In the genomic region with DNA sequence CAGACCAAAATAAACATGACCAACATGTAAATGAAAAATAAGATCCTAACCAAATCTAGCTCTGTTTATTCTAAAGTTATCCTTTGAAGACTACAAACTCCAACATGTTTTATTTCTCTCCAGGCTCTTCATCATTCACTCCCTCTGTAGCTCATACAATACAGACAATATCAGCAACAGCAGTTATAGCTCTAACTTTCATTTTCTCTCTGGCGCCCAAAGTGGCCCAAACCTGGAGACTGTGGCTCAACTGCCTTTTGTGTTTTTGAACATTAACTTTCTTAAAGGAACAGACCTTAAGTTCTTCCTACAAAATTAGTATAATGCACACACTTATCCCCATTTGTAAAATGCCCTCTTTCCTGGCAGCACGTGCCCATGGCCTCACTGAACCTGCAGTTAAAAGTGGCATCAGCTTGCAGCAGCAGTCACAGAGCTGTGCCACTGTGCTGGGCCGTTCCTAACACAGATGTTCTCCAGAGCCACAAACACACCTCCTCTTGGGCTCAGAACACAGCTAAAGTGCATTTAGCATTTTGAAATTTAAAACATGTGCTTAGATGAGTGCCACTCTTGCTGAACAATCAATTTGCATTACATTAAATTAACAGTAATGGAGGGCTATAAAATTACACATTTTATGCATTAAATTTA, we compare ENCODE assay signal across 31 cellular contexts.
DNase-seq lines count a peak whose midpoint lies in the region; ATAC-seq and TF ChIP-seq lines count a peak whose summit lies in the region.
"Had no signal": no experiment of that assay in that cellular context is flagged by ENCODE, and none has a peak within 500 bp of the region (broad histone marks: within the 10 kb centered on the region; RNA-seq: fewer than 3 reads in every experiment).

No MANE protein-coding gene starts in this region.

- TF ChIP-seq CTCF in IMR-90 (conservative IDR thresholded peaks at IDR 0.05; ENCODE audit: low read depth, low read length): no peak
- no peak for TF ChIP-seq CTCF in nephron progenitor cell (IDR thresholded peaks at IDR 0.05)

- no peaks in the 10 kb centered on the region for H3K36me3 ChIP-seq in IMR-90 (ENCODE audit: control insufficient read depth, insufficient read depth, low read length)
- H3K36me3 ChIP-seq: brain microvascular endothelial cell, gastroesophageal sphincter, HAP-1, transverse colon had no signal

- H3K27me3 ChIP-seq in IMR-90 (ENCODE audit: control insufficient read depth, insufficient read depth, low read length): peaks cover 7% of the 10 kb centered on the region
- H3K27me3 ChIP-seq: brain microvascular endothelial cell, gastroesophageal sphincter, transverse colon had no signal

- no peak overlapping the region for H3K23ac ChIP-seq in IMR-90 (ENCODE audit: low read depth, low read length)

- H3K4me3 Mint-ChIP-seq in nephron progenitor cell: no peak overlapping the region
- H3K4me3 Mint-ChIP-seq: activated T-helper 17 cell treated with anti-CD3 and anti-CD28 coated beads, Interleukin-2, amount 50 U/mL, for 72 hours; natural killer cell treated with Interleukin-12 subunit alpha and Interleukin-12 subunit beta and Interleukin-15 and Interleukin-18, amount 100 ng/mL, for 72 hours; stimulated activated memory B cell treated with anti-CD40 and anti-IgM and Interleukin-4, amounts not matched to agents 10 μg/mL and 1 μg/mL and 100 μg/mL, for 72 hours had no signal

- H3K4me1 Mint-ChIP-seq in nephron progenitor cell: peaks cover 32% of the 10 kb centered on the region
- H3K4me1 Mint-ChIP-seq: activated T-helper 17 cell treated with anti-CD3 and anti-CD28 coated beads, Interleukin-2, amount 50 U/mL, for 72 hours; stimulated activated memory B cell treated with anti-CD40 and anti-IgM and Interleukin-4, amounts not matched to agents 10 μg/mL and 1 μg/mL and 100 μg/mL, for 72 hours had no signal

- H3K27ac ChIP-seq in IMR-90 (ENCODE audit: insufficient read depth, low read length): no peak overlapping the region
- H3K27ac ChIP-seq: brain microvascular endothelial cell, gastroesophageal sphincter, transverse colon had no signal

- TF ChIP-seq POLR2A in IMR-90 (IDR thresholded peaks at IDR 0.05; ENCODE audit: low read depth, low read length): no peak

- H3K18ac ChIP-seq in IMR-90 (ENCODE audit: low read depth, low read length): no peak overlapping the region

- H3K27me3 Mint-ChIP-seq in nephron progenitor cell (ENCODE audit: low read depth, poor library complexity): peaks cover 6% of the 10 kb centered on the region

- H3K79me1 ChIP-seq in IMR-90 (ENCODE audit: low read depth in 1 of 2, low read length in 2 of 2): no peaks in the 10 kb centered on the region

- no peak overlapping the region for H3K9ac ChIP-seq in IMR-90 (ENCODE audit: low read depth, low read length)

- H3K36me3 Mint-ChIP-seq in nephron progenitor cell (ENCODE audit: low read depth): peaks cover 29% of the 10 kb centered on the region
- H3K36me3 Mint-ChIP-seq: CD4-positive, alpha-beta memory T cell; natural killer cell treated with Interleukin-12 subunit alpha and Interleukin-12 subunit beta and Interleukin-15 and Interleukin-18, amount 100 ng/mL, for 72 hours; stimulated activated memory B cell treated with anti-CD40 and anti-IgM and Interleukin-4, amounts not matched to agents 10 μg/mL and 1 μg/mL and 100 μg/mL, for 72 hours had no signal

- peak overlapping the region; percentile 54 for H3K27ac Mint-ChIP-seq in nephron progenitor cell
- H3K27ac Mint-ChIP-seq: activated T-helper 17 cell treated with anti-CD3 and anti-CD28 coated beads, Interleukin-2, amount 50 U/mL, for 72 hours; CD4-positive, alpha-beta memory T cell; natural killer cell treated with Interleukin-12 subunit alpha and Interleukin-12 subunit beta and Interleukin-15 and Interleukin-18, amount 100 ng/mL, for 72 hours; stimulated activated memory B cell treated with anti-CD40 and anti-IgM and Interleukin-4, amounts not matched to agents 10 μg/mL and 1 μg/mL and 100 μg/mL, for 72 hours had no signal

- H3K4me3 ChIP-seq in IMR-90 (ENCODE audit: insufficient read depth, low read depth, low read length): no peak overlapping the region
- H3K4me3 ChIP-seq: gastroesophageal sphincter, HAP-1, lung, mucosa of descending colon, transverse colon had no signal

- no peaks in the 10 kb centered on the region for H3K9me1 ChIP-seq in IMR-90 (ENCODE audit: insufficient read depth, low read length)

- H3K56ac ChIP-seq in IMR-90 (ENCODE audit: extremely low read depth, insufficient read depth, low read length): no peak overlapping the region

- intact Hi-C loops in IMR-90 (cut with micrococcal nuclease): no loop called here

- DNase-seq in DMS79 treated with DMSO at 0.1 percent for 48 hours (lab: John Stamatoyannopoulos, UW): peak; percentile 3
- no peak for DNase-seq in DMS79 (lab: John Stamatoyannopoulos, UW)
- no peak for DNase-seq in IMR-90
- DNase-seq in OCI-M1 (lab: John Stamatoyannopoulos, UW): peak; percentile 45
- DNase-seq in nephron progenitor cell: no peak
- DNase-seq in NCI-H1092 treated with DMSO at 0.1 percent for 48 hours (lab: John Stamatoyannopoulos, UW): no peak
- DNase-seq: 8988T; activated CD4-positive, alpha-beta T cell treated with anti-CD3 and anti-CD28 coated beads for 48 hours; activated naive CD4-positive, alpha-beta T cell treated with anti-CD3 and anti-CD28 coated beads, Interleukin-2, amount 50 U/mL, for 16 hours; AML-193; amygdala; brain microvascular endothelial cell; CD4-positive, alpha-beta memory T cell; cerebellar nuclear complex; Kasumi-1; mucosa of descending colon; NCI-H187; NCI-H524 treated with DMSO at 0.1 percent for 48 hours; SHP77 treated with DMSO at 0.1 percent for 48 hours; stimulated activated CD4-positive, alpha-beta T cell treated with anti-CD3 and anti-CD28 coated beads, Interleukin-15, amount 100 ng/mL, for 24 hours; SW 1271; T1000; transverse colon had no signal

- no peak overlapping the region for H4K5ac ChIP-seq in IMR-90 (ENCODE audit: low read depth, low read length)

- peaks cover 17% of the 10 kb centered on the region for H3K9me3 Mint-ChIP-seq in nephron progenitor cell
- H3K9me3 Mint-ChIP-seq: activated T-helper 17 cell treated with anti-CD3 and anti-CD28 coated beads, Interleukin-2, amount 50 U/mL, for 72 hours; natural killer cell treated with Interleukin-12 subunit alpha and Interleukin-12 subunit beta and Interleukin-15 and Interleukin-18, amount 100 ng/mL, for 72 hours; stimulated activated memory B cell treated with anti-CD40 and anti-IgM and Interleukin-4, amounts not matched to agents 10 μg/mL and 1 μg/mL and 100 μg/mL, for 72 hours had no signal

- H3K4ac ChIP-seq in IMR-90 (ENCODE audit: low read depth, low read length): no peak overlapping the region

- H2BK5ac ChIP-seq in IMR-90 (ENCODE audit: low read depth, low read length, poor library complexity, severe bottlenecking): no peak overlapping the region

- no peak overlapping the region for H2BK20ac ChIP-seq in IMR-90 (ENCODE audit: low read depth, low read length)

- ATAC-seq in IMR-90 (ENCODE audit: low read depth) (no peak), GM21529 (IDR thresholded peaks at IDR 0.05; ENCODE audit: unreplicated experiment) (no peak), HG02973 (IDR thresholded peaks at IDR 0.05; ENCODE audit: unreplicated experiment) (no peak)
- ATAC-seq: activated T-helper 17 cell treated with anti-CD3 and anti-CD28 coated beads, Interleukin-2, amount 50 U/mL, for 72 hours; gastroesophageal sphincter; mucosa of descending colon; natural killer cell treated with Interleukin-12 subunit alpha and Interleukin-12 subunit beta and Interleukin-15 and Interleukin-18, amount 100 ng/mL, for 72 hours; stimulated activated memory B cell treated with anti-CD40 and anti-IgM and Interleukin-4, amounts not matched to agents 10 μg/mL and 1 μg/mL and 100 μg/mL, for 72 hours had no signal

- H3K14ac ChIP-seq in IMR-90 (replicated peaks; ENCODE audit: low read depth, low read length): no peak overlapping the region

- H2AK5ac ChIP-seq in IMR-90 (ENCODE audit: low read depth, low read length): no peak overlapping the region

- POLR2A ChIA-PET in IMR-90 (lab: Charles Lee; ENCODE audit: unreplicated experiment): no interaction called here

- H2BK15ac ChIP-seq in IMR-90 (ENCODE audit: low read depth, low read length): no peak overlapping the region

- BruUV-seq in IMR-90 (replicated peaks; lab: Mats Ljungman, UMichigan): no TSS peak

- H4K20me1 ChIP-seq in IMR-90 (ENCODE audit: insufficient read depth, low read length): no peaks in the 10 kb centered on the region

- TF ChIP-seq RAD21 in IMR-90 (IDR thresholded peaks at IDR 0.05; ENCODE audit: low read length): no peak

- WGBS in IMR-90 (ENCODE audit: extremely low coverage in 2 of 2, insufficient read length in 1 of 2), 2 experiments: no CpG with 5 or more reads among the region's 3 CpGs

- dilution Hi-C loops in IMR-90 (cut with HindIII; ENCODE audit: low sequenced_read_pairs, unreplicated experiment): no loop called here

- no peak overlapping the region for H4K91ac ChIP-seq in IMR-90 (ENCODE audit: insufficient read depth, low read depth, low read length)

- no peak overlapping the region for H2AK9ac ChIP-seq in IMR-90 (replicated peaks; ENCODE audit: low read depth, low read length, poor library complexity)

- no peaks in the 10 kb centered on the region for H3K9me3 ChIP-seq in IMR-90 (ENCODE audit: control insufficient read depth, insufficient read depth, low read length)
- H3K9me3 ChIP-seq: gastroesophageal sphincter, HAP-1, mucosa of descending colon, transverse colon had no signal

- no peak overlapping the region for H4K8ac ChIP-seq in IMR-90 (ENCODE audit: low read depth in 2 of 2, low read length in 2 of 2)

- peak overlapping the region; percentile 22; the same call in 1 of the 2 replicates for H3K4me2 ChIP-seq in IMR-90 (ENCODE audit: low read depth, low read length)

- no peak overlapping the region for H2AFZ ChIP-seq in IMR-90 (replicated peaks; ENCODE audit: low read length, poor library complexity)

- in situ Hi-C loops in IMR-90 (cut with MboI; ENCODE audit: low sequenced_read_pairs): no loop called here

- CTCF ChIA-PET in IMR-90 (lab: Yijun Ruan, JAX): interaction anchor here (0.7 kb wide), 1 partner anchor 149 kb away, joined by 3 read pairs; no protein-coding TSS in a partner anchor

- no peaks in the 10 kb centered on the region for H3K4me1 ChIP-seq in IMR-90 (ENCODE audit: control insufficient read depth, insufficient read depth, low read length)
- H3K4me1 ChIP-seq: HAP-1 had no signal

- no peak overlapping the region for H2BK120ac ChIP-seq in IMR-90 (ENCODE audit: low read depth, low read length)

TF ChIP-seq in IMR-90, 13 proteins besides CTCF, POLR2A, EP300 and RAD21 (continues in another document):
- TF ChIP-seq CEBPB (IDR thresholded peaks at IDR 0.05; ENCODE audit: low read depth, low read length) (no peak), MAZ (IDR thresholded peaks at IDR 0.05; ENCODE audit: borderline replicate concordance, low read depth, low read length) (no peak), MXI1 (IDR thresholded peaks at IDR 0.05; ENCODE audit: borderline replicate concordance, low read depth, low read length) (no peak)

Comparison
In these comparisons a context has a peak if more than half of its experiments do, and no peak if none do; other contexts are left out.
1. DNase-seq: peak in DMS79 treated with DMSO at 0.1 percent for 48 hours (single experiment) and OCI-M1 (single experiment); none in DMS79 (single experiment), IMR-90 (single experiment), nephron progenitor cell (single experiment) and NCI-H1092 treated with DMSO at 0.1 percent for 48 hours (single experiment).